In the genomic region with DNA sequence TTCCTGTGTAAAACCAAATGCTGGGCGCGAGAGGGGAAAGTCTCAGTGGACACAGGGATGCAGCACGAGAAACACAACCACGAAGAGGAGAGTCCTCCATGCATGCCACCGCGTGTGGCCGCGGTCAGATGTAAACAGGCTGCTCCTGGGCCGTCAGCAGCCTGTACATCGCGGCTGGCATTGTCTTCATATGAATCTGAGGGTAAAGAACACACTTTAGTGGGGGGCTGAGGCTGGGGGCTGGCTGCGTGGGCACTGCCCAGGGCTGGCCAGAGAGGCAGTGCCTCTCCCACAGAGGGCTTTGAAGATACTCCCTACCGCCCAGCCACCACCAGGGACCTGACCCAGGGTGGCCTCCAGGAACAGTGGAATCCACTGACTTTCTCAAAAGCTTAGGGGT, we compare ENCODE assay signal across 1 cellular context.
TF ChIP-seq lines count a peak whose summit lies in the region.

No MANE protein-coding gene starts in this region.

TF ChIP-seq in GM23338, 12 proteins besides CTCF, POLR2A, EP300 and RAD21 (continued from another document):
- TF ChIP-seq, protein P1, sequence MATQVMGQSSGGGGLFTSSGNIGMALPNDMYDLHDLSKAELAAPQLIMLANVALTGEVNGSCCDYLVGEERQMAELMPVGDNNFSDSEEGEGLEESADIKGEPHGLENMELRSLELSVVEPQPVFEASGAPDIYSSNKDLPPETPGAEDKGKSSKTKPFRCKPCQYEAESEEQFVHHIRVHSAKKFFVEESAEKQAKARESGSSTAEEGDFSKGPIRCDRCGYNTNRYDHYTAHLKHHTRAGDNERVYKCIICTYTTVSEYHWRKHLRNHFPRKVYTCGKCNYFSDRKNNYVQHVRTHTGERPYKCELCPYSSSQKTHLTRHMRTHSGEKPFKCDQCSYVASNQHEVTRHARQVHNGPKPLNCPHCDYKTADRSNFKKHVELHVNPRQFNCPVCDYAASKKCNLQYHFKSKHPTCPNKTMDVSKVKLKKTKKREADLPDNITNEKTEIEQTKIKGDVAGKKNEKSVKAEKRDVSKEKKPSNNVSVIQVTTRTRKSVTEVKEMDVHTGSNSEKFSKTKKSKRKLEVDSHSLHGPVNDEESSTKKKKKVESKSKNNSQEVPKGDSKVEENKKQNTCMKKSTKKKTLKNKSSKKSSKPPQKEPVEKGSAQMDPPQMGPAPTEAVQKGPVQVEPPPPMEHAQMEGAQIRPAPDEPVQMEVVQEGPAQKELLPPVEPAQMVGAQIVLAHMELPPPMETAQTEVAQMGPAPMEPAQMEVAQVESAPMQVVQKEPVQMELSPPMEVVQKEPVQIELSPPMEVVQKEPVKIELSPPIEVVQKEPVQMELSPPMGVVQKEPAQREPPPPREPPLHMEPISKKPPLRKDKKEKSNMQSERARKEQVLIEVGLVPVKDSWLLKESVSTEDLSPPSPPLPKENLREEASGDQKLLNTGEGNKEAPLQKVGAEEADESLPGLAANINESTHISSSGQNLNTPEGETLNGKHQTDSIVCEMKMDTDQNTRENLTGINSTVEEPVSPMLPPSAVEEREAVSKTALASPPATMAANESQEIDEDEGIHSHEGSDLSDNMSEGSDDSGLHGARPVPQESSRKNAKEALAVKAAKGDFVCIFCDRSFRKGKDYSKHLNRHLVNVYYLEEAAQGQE (IDR thresholded peaks at IDR 0.05; ENCODE audit: unreplicated experiment), result no peak
- TF ChIP-seq NANOG (IDR thresholded peaks at IDR 0.05; ENCODE audit: borderline replicate concordance), result no peak
- no peak for TF ChIP-seq ZNF114 (CRISPR knock-in tag; IDR thresholded peaks at IDR 0.05)
- TF ChIP-seq POLR2AphosphoS5 (IDR thresholded peaks at IDR 0.05; ENCODE audit: low read depth), result no peak
- TF ChIP-seq, protein P2, sequence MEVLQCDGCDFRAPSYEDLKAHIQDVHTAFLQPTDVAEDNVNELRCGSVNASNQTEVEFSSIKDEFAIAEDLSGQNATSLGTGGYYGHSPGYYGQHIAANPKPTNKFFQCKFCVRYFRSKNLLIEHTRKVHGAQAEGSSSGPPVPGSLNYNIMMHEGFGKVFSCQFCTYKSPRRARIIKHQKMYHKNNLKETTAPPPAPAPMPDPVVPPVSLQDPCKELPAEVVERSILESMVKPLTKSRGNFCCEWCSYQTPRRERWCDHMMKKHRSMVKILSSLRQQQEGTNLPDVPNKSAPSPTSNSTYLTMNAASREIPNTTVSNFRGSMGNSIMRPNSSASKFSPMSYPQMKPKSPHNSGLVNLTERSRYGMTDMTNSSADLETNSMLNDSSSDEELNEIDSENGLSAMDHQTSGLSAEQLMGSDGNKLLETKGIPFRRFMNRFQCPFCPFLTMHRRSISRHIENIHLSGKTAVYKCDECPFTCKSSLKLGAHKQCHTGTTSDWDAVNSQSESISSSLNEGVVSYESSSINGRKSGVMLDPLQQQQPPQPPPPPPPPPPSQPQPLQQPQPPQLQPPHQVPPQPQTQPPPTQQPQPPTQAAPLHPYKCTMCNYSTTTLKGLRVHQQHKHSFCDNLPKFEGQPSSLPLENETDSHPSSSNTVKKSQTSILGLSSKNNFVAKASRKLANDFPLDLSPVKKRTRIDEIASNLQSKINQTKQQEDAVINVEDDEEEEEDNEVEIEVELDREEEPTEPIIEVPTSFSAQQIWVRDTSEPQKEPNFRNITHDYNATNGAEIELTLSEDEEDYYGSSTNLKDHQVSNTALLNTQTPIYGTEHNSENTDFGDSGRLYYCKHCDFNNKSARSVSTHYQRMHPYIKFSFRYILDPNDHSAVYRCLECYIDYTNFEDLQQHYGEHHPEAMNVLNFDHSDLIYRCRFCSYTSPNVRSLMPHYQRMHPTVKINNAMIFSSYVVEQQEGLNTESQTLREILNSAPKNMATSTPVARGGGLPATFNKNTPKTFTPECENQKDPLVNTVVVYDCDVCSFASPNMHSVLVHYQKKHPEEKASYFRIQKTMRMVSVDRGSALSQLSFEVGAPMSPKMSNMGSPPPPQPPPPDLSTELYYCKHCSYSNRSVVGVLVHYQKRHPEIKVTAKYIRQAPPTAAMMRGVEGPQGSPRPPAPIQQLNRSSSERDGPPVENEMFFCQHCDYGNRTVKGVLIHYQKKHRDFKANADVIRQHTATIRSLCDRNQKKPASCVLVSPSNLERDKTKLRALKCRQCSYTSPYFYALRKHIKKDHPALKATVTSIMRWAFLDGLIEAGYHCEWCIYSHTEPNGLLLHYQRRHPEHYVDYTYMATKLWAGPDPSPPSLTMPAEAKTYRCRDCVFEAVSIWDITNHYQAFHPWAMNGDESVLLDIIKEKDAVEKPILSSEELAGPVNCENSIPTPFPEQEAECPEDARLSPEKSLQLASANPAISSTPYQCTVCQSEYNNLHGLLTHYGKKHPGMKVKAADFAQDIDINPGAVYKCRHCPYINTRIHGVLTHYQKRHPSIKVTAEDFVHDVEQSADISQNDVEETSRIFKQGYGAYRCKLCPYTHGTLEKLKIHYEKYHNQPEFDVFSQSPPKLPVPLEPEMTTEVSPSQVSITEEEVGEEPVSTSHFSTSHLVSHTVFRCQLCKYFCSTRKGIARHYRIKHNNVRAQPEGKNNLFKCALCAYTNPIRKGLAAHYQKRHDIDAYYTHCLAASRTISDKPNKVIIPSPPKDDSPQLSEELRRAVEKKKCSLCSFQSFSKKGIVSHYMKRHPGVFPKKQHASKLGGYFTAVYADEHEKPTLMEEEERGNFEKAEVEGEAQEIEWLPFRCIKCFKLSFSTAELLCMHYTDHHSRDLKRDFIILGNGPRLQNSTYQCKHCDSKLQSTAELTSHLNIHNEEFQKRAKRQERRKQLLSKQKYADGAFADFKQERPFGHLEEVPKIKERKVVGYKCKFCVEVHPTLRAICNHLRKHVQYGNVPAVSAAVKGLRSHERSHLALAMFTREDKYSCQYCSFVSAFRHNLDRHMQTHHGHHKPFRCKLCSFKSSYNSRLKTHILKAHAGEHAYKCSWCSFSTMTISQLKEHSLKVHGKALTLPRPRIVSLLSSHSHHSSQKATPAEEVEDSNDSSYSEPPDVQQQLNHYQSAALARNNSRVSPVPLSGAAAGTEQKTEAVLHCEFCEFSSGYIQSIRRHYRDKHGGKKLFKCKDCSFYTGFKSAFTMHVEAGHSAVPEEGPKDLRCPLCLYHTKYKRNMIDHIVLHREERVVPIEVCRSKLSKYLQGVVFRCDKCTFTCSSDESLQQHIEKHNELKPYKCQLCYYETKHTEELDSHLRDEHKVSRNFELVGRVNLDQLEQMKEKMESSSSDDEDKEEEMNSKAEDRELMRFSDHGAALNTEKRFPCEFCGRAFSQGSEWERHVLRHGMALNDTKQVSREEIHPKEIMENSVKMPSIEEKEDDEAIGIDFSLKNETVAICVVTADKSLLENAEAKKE (CRISPR knock-in tag; IDR thresholded peaks at IDR 0.05), result no peak
- TF ChIP-seq EZH2phosphoT487 (IDR thresholded peaks at IDR 0.05; ENCODE audit: unreplicated experiment), result no peak
- TF ChIP-seq CREB1 (CRISPR knock-in tag; IDR thresholded peaks at IDR 0.05; ENCODE audit: low read depth), result no peak
- no peak for TF ChIP-seq STAT1 (IDR thresholded peaks at IDR 0.05; ENCODE audit: unreplicated experiment)
